ENCODE assay signal across 8 cellular contexts in genomic region chr9:5832543-5833529, GRCh38. TPM values are rescaled to one million over a fixed set of nuclear protein-coding genes. Genes with fewer than 3 reads are reported as not detected.
DNase-seq lines count a peak whose midpoint lies in the region; TF ChIP-seq lines count a peak whose summit lies in the region.

Gene ERMP1 (minus strand): TSS chr9:5833117. CDS start chr9:5833027, 90 bp downstream.

- TF ChIP-seq CTCF in RWPE1 (conservative IDR thresholded peaks at IDR 0.05; ENCODE audit: low read depth) (peak; percentile 95), fibroblast of villous mesenchyme (IDR thresholded peaks at IDR 0.05; ENCODE audit: insufficient read depth, low read depth, low read length) (peak; percentile 89), neural crest cell (conservative IDR thresholded peaks at IDR 0.05) (peak; percentile 95)

- H3K27ac Mint-ChIP-seq in neural crest cell (ENCODE audit: unreplicated experiment): no peak within 1 kb of the TSS

- in situ Hi-C loops in G401 (cut with HindIII; ENCODE audit: low sequenced_read_pairs): loop anchor here (5.0 kb wide), 1 partner anchor 36 kb away; no protein-coding TSS in a partner anchor

- H3K4me1 ChIP-seq in stomach smooth muscle (ENCODE audit: control insufficient read depth, insufficient read depth, low read length): peaks cover 18% of the 10 kb centered on the region

- POLR2A ChIA-PET in RWPE1 (lab: Yijun Ruan, JAX; ENCODE audit: low non-redundant PET): no interaction called here

- H3K4me3 ChIP-seq in H7 (ENCODE audit: insufficient read depth, low read depth, low read length): peak within 1 kb of the TSS; percentile 86
- peak within 1 kb of the TSS; percentile 98 for H3K4me3 ChIP-seq in fibroblast of villous mesenchyme (ENCODE audit: low read depth, low read length)
- H3K4me3 ChIP-seq in stomach smooth muscle (ENCODE audit: low read length in 2 of 2): peak within 1 kb of the TSS; percentile 88 to 94

- peaks cover 18% of the 10 kb centered on the region for H3K4me1 Mint-ChIP-seq in neural crest cell

- H3K9me3 Mint-ChIP-seq in neural crest cell: no peaks in the 10 kb centered on the region

- no peaks in the 10 kb centered on the region for H3K36me3 Mint-ChIP-seq in neural crest cell (ENCODE audit: low read depth)

- H3K27me3 ChIP-seq in H7 (ENCODE audit: control insufficient read depth, insufficient read depth, low read length) (peaks cover 4% of the 10 kb centered on the region), stomach smooth muscle (ENCODE audit: control insufficient read depth in 1 of 2, insufficient read depth in 2 of 2, low read length in 2 of 2) (no peaks in the 10 kb centered on the region)

- no peaks in the 10 kb centered on the region for H3K9me3 ChIP-seq in stomach smooth muscle (ENCODE audit: control insufficient read depth in 2 of 2, low read length in 2 of 2)

- DNase-seq in G401 (ENCODE audit: low spot score): peak; percentile 85
- DNase-seq in H7: peak; percentile 92
- peak; percentile 86 for DNase-seq in LoVo (ENCODE audit: low spot score)
- peak; percentile 56 for DNase-seq in RWPE1 (ENCODE audit: low spot score)
- DNase-seq in activated effector memory CD4-positive, alpha-beta T cell treated with Interleukin-2 at 50 U/mL for 16 hours: peak; percentile 89
- DNase-seq in fibroblast of villous mesenchyme (ENCODE audit: low read depth): peak; percentile 89
- peak; percentile 92 for DNase-seq in neural crest cell (ENCODE audit: low read depth, low spot score)

- CTCF ChIA-PET in RWPE1 (lab: Yijun Ruan, JAX): interaction anchor here (0.6 to 1.1 kb wide), 6 partner anchors 9 to 1428 kb away, joined by 3 to 5 read pairs (median 3); no protein-coding TSS in a partner anchor

- peaks cover 18% of the 10 kb centered on the region for H3K27me3 Mint-ChIP-seq in neural crest cell (ENCODE audit: low read depth)

- H3K4me3 Mint-ChIP-seq in neural crest cell: peak within 1 kb of the TSS; percentile 87

- peak within 1 kb of the TSS; percentile 63 to 71 for H3K9ac ChIP-seq in stomach smooth muscle (ENCODE audit: low read length in 2 of 2)

- H3K27ac ChIP-seq in RWPE1 (peak within 1 kb of the TSS; percentile 81), stomach smooth muscle (ENCODE audit: low read length) (no peak within 1 kb of the TSS)

- H3K36me3 ChIP-seq in H7 (replicated peaks; ENCODE audit: control insufficient read depth, insufficient read depth, low read length) (no peaks in the 10 kb centered on the region; the same call in 1 of the 2 replicates), stomach smooth muscle (ENCODE audit: control insufficient read depth in 2 of 2, insufficient read depth in 2 of 2, low read length in 2 of 2) (peaks cover 0 to 4% of the 10 kb centered on the region in 2 donors)

RNA-seq across cellular contexts. Expression of gene ERMP1, which starts in this region (rescaled TPM):
- 9.8 and 19.3 TPM in 2 replicates for total RNA-seq in G401 (2014; rRNA removed; shearing (Covaris generic))
- total RNA-seq in H7 (2014; rRNA removed; shearing (Covaris generic)): 12.9 and 18.8 TPM in 2 replicates
- total RNA-seq in fibroblast of villous mesenchyme (38.3 and 58.3 TPM in 2 replicates), neural crest cell (5.9 and 6.7 TPM in 2 replicates)
